In genomic region chr7:132181946-132182685, GRCh38 we compare ENCODE assay signal across 29 cellular contexts.
"Had no signal": no experiment of that assay in that cellular context is flagged by ENCODE, and none has a peak within 500 bp of the region (broad histone marks: within the 10 kb centered on the region; RNA-seq: fewer than 3 reads in every experiment).

No MANE protein-coding gene starts in this region.

- H3K27me3 Mint-ChIP-seq: progenitor cell of endocrine pancreas; stimulated activated naive B cell treated with anti-CD40 and anti-IgM and Interleukin-4, amounts not matched to agents 10 μg/mL and 1 μg/mL and 100 μg/mL, for 72 hours had no signal

- H3K27ac Mint-ChIP-seq: nephron; neural progenitor cell; progenitor cell of endocrine pancreas; stimulated activated naive B cell treated with anti-CD40 and anti-IgM and Interleukin-4, amounts not matched to agents 10 μg/mL and 1 μg/mL and 100 μg/mL, for 72 hours had no signal

- H3K9ac ChIP-seq: neural progenitor cell, parathyroid adenoma had no signal

- H3K27ac ChIP-seq: left lung, lower lobe of right lung, neural progenitor cell, neutrophil, parathyroid adenoma, right atrium auricular region, right lobe of liver, stomach, thoracic aorta, tibial artery, upper lobe of right lung had no signal

- H3K36me3 ChIP-seq: left lung, lower lobe of right lung, neural progenitor cell, neutrophil, right lobe of liver, upper lobe of right lung had no signal

- H3K4me2 ChIP-seq: neural progenitor cell, smooth muscle cell had no signal

- ATAC-seq: left colon; left lung; lower lobe of right lung; naive thymus-derived CD8-positive, alpha-beta T cell; right lobe of liver; stimulated activated naive B cell treated with anti-CD40 and anti-IgM and Interleukin-4, amounts not matched to agents 10 μg/mL and 1 μg/mL and 100 μg/mL, for 72 hours; stimulated activated naive CD8-positive, alpha-beta T cell treated with anti-CD3 and anti-CD28 coated beads, Interleukin-15, Interleukin-2, amounts not matched to agents 100 U/mL and 50 U/mL, for 24 hours; upper lobe of right lung had no signal

- H3K4me1 ChIP-seq: left lung, lower lobe of right lung, neural progenitor cell, parathyroid adenoma, right atrium auricular region, right lobe of liver, tibial artery, upper lobe of right lung had no signal

- H3K9me3 ChIP-seq: right lobe of liver, upper lobe of right lung had no signal

- H3K4me1 Mint-ChIP-seq: naive thymus-derived CD8-positive, alpha-beta T cell; nephron; stimulated activated naive B cell treated with anti-CD40 and anti-IgM and Interleukin-4, amounts not matched to agents 10 μg/mL and 1 μg/mL and 100 μg/mL, for 72 hours had no signal

- FAIRE-seq: keratinocyte, urothelium cell line had no signal

- H3K27me3 ChIP-seq: left lung, neural progenitor cell, neutrophil, right atrium auricular region, right lobe of liver, stomach, tibial artery, upper lobe of right lung had no signal

- H2AFZ ChIP-seq: neural progenitor cell, parathyroid adenoma had no signal

- DNase-seq: hippocampal formation; left colon; left lung; lower lobe of right lung; mammary epithelial cell; mesenchymal stem cell; naive thymus-derived CD8-positive, alpha-beta T cell; occipital lobe; right lobe of liver; stimulated activated CD4-positive, alpha-beta T cell treated with anti-CD3 and anti-CD28 coated beads, Interleukin-12 subunit alpha, Interleukin-12 subunit beta, amount 100 ng/mL, for 4 hours; stimulated activated CD4-positive, alpha-beta T cell treated with anti-CD3 and anti-CD28 coated beads, Interleukin-15, amount 100 ng/mL, for 24 hours; stimulated activated CD4-positive, alpha-beta T cell treated with anti-CD3 and anti-CD28 coated beads, Interleukin-2, amount 100 ng/mL, for 24 hours; stimulated activated CD4-positive, alpha-beta T cell treated with anti-CD3 and anti-CD28 coated beads, Interleukin-4, amount 100 ng/mL, for 1 hour; stimulated activated naive B cell treated with anti-CD40 and anti-IgM and Interleukin-4, amounts not matched to agents 10 μg/mL and 1 μg/mL and 100 μg/mL, for 72 hours; stimulated activated naive CD8-positive, alpha-beta T cell treated with anti-CD3 and anti-CD28 coated beads, Interleukin-15, Interleukin-2, amounts not matched to agents 100 U/mL and 50 U/mL, for 24 hours; stomach; tibial artery; trophoblast cell; upper lobe of right lung had no signal

- H3K79me2 ChIP-seq: parathyroid adenoma had no signal

- H3K4me3 ChIP-seq: left lung, lower lobe of right lung, neural progenitor cell, right atrium auricular region, right lobe of liver, smooth muscle cell, stomach, thoracic aorta, tibial artery, upper lobe of right lung had no signal

- H3K4me3 Mint-ChIP-seq: nephron; neural progenitor cell; stimulated activated naive B cell treated with anti-CD40 and anti-IgM and Interleukin-4, amounts not matched to agents 10 μg/mL and 1 μg/mL and 100 μg/mL, for 72 hours had no signal

- H3K36me3 Mint-ChIP-seq: stimulated activated naive B cell treated with anti-CD40 and anti-IgM and Interleukin-4, amounts not matched to agents 10 μg/mL and 1 μg/mL and 100 μg/mL, for 72 hours had no signal
